Comparison of ENCODE assay signal across 8 cellular contexts in genomic region chr17:64938925-64939474, GRCh38. TPM values are rescaled to one million over a fixed set of nuclear protein-coding genes. Genes with fewer than 3 reads are reported as not detected.
A peak's percentile ranks its signal among the peaks of the same experiment; 100 is the strongest.
DNase-seq lines count a peak whose midpoint lies in the region; ATAC-seq and TF ChIP-seq lines count a peak whose summit lies in the region.

No MANE protein-coding gene starts in this region.

- TF ChIP-seq CTCF in mammary epithelial cell (conservative IDR thresholded peaks at IDR 0.05 in 1 of 2, IDR thresholded peaks at IDR 0.05 in 1 of 2; ENCODE audit: extremely low read depth in 1 of 2, insufficient read depth in 1 of 2, low read depth in 1 of 2, low read length in 2 of 2) (peak; percentile 59 to 69), lower lobe of right lung (IDR thresholded peaks at IDR 0.05) (peak; percentile 70)

- no peaks in the 10 kb centered on the region for H3K9me3 ChIP-seq in CD4-positive, CD25-positive, alpha-beta regulatory T cell (ENCODE audit: control insufficient read depth in 2 of 2, low read length in 2 of 2)
- H3K9me3 ChIP-seq in mammary epithelial cell (replicated peaks; ENCODE audit: insufficient read depth, low read length) (no peaks in the 10 kb centered on the region), lower lobe of right lung (no peaks in the 10 kb centered on the region)

- peaks cover 3% of the 10 kb centered on the region for H3K4me1 ChIP-seq in CD4-positive, CD25-positive, alpha-beta regulatory T cell (ENCODE audit: control insufficient read depth, insufficient read depth, low read length, poor library complexity, severe bottlenecking)
- H3K4me1 ChIP-seq in mammary epithelial cell (ENCODE audit: insufficient read depth, low read length) = no peaks in the 10 kb centered on the region
- no peaks in the 10 kb centered on the region for H3K4me1 ChIP-seq in lower lobe of right lung

- H3K27ac Mint-ChIP-seq in CD4-positive, CD25-positive, alpha-beta regulatory T cell = peak overlapping the region in 1 of 3 donors; percentile 75

- H3K36me3 ChIP-seq in CD4-positive, CD25-positive, alpha-beta regulatory T cell (ENCODE audit: control insufficient read depth, insufficient read depth, low read length) = no peaks in the 10 kb centered on the region
- no peaks in the 10 kb centered on the region for H3K36me3 ChIP-seq in H7 (replicated peaks; ENCODE audit: control insufficient read depth, insufficient read depth, low read length)
- no peaks in the 10 kb centered on the region for H3K36me3 ChIP-seq in mammary epithelial cell (ENCODE audit: insufficient read depth, low read length)
- H3K36me3 ChIP-seq in lower lobe of right lung = no peaks in the 10 kb centered on the region

- WGBS in mammary epithelial cell (ENCODE audit: low coverage, missing lambda C conversion rate) = 79% methylated on average over 11 of the region's 11 CpGs

- peaks cover 0 to 6% (median 2%) of the 10 kb centered on the region in 4 donors for H3K4me1 Mint-ChIP-seq in CD4-positive, CD25-positive, alpha-beta regulatory T cell

- no peaks in the 10 kb centered on the region for H3K27me3 ChIP-seq in CD4-positive, CD25-positive, alpha-beta regulatory T cell (ENCODE audit: control insufficient read depth, insufficient read depth, low read length)
- H3K27me3 ChIP-seq in H7 (ENCODE audit: control insufficient read depth, insufficient read depth, low read length) (no peaks in the 10 kb centered on the region), mammary epithelial cell (ENCODE audit: insufficient read depth, low read length) (peaks cover 5% of the 10 kb centered on the region), lower lobe of right lung (ENCODE audit: low read depth) (no peaks in the 10 kb centered on the region)

- in situ Hi-C loops in mammary epithelial cell (cut with MboI; ENCODE audit: low sequenced_read_pairs in 2 of 2) = loop anchor here in 1 of 2 donors (25.0 kb wide), 1 partner anchor 152 kb away; no protein-coding TSS in a partner anchor

- no peak overlapping the region for H3K4me3 ChIP-seq in CD4-positive, CD25-positive, alpha-beta regulatory T cell (ENCODE audit: low read depth, low read length)
- no peak overlapping the region for H3K4me3 ChIP-seq in H7 (ENCODE audit: insufficient read depth, low read depth, low read length)
- H3K4me3 ChIP-seq in mammary epithelial cell (replicated peaks in 1 of 3; ENCODE audit: insufficient read depth in 1 of 3, low read depth in 2 of 3, low read length in 3 of 3) = no peak overlapping the region
- no peak overlapping the region for H3K4me3 ChIP-seq in lower lobe of right lung

- no peaks in the 10 kb centered on the region for H4K20me1 ChIP-seq in mammary epithelial cell (ENCODE audit: insufficient read depth, low read length)

- no peak overlapping the region for H3K9ac ChIP-seq in mammary epithelial cell (ENCODE audit: insufficient read depth, low read length)

- peaks cover 4% of the 10 kb centered on the region for H3K27me3 Mint-ChIP-seq in CD4-positive, CD25-positive, alpha-beta regulatory T cell

- intact Hi-C loops in mammary epithelial cell (cut with micrococcal nuclease) (loop anchor here (10.0 kb wide), 1 partner anchor 164 kb away; no protein-coding TSS in a partner anchor), lower lobe of right lung (cut with DNase I) (no loop called here)

- no peaks in the 10 kb centered on the region for H3K79me2 ChIP-seq in mammary epithelial cell (ENCODE audit: insufficient read depth, low read length)

- no peak overlapping the region for H3K4me2 ChIP-seq in mammary epithelial cell (ENCODE audit: insufficient read depth, low read depth, low read length)

- no TSS peak for BruUV-seq in mammary epithelial cell (replicated peaks; lab: Mats Ljungman, UMichigan)

- dilution Hi-C loops in mammary epithelial cell (cut with HindIII; ENCODE audit: low sequenced_read_pairs) = no loop called here

- CTCF ChIA-PET in mammary epithelial cell (lab: Charles Lee; ENCODE audit: low non-redundant PET) = no interaction called here

- H2AFZ ChIP-seq in mammary epithelial cell (ENCODE audit: low read depth, low read length) = no peak overlapping the region

- ATAC-seq in CD4-positive, CD25-positive, alpha-beta regulatory T cell (ENCODE audit: low read depth in 2 of 2) = peak in 1 of 2 donors; percentile 42
- ATAC-seq in lower lobe of right lung = peak; percentile 82 to 87
- no peak for ATAC-seq in GM19467 (IDR thresholded peaks at IDR 0.05; ENCODE audit: unreplicated experiment)

- peak in 2 of 3 donors; percentile 20 to 35 for DNase-seq in CD4-positive, CD25-positive, alpha-beta regulatory T cell
- DNase-seq in H7 (peak; percentile 86), T-helper 2 cell (peak in 3 of 5 experiments; percentile 19 to 48 (median 43)), mammary epithelial cell (no peak), lower lobe of right lung (peak; percentile 80), HPDE6-E6E7 (ENCODE audit: extremely low spot score) (no peak)
- DNase-seq in stimulated activated CD8-positive, alpha-beta memory T cell treated with anti-CD3 and anti-CD28 coated beads, Interleukin-7, amount 100 ng/mL, for 1 hour (ENCODE audit: low read depth in 2 of 2) = peak; percentile 16 to 34

- H3K4me3 Mint-ChIP-seq in CD4-positive, CD25-positive, alpha-beta regulatory T cell = peak overlapping the region in 1 of 4 donors; percentile 28

- no peak overlapping the region for H3K27ac ChIP-seq in CD4-positive, CD25-positive, alpha-beta regulatory T cell (ENCODE audit: insufficient read depth, low read length, poor library complexity, severe bottlenecking)
- no peak overlapping the region for H3K27ac ChIP-seq in mammary epithelial cell (ENCODE audit: insufficient read depth, low read depth, low read length)
- H3K27ac ChIP-seq in lower lobe of right lung = no peak overlapping the region

- peaks cover 3% of the 10 kb centered on the region for H3K36me3 Mint-ChIP-seq in CD4-positive, CD25-positive, alpha-beta regulatory T cell

- peaks cover 0 to 2% (median 0%) of the 10 kb centered on the region in 7 donors for H3K9me3 Mint-ChIP-seq in CD4-positive, CD25-positive, alpha-beta regulatory T cell

RNA-seq across cellular contexts. Expression of gene LRRC37A3, which starts 19.7 kb away (rescaled TPM):
- total RNA-seq in CD4-positive, CD25-positive, alpha-beta regulatory T cell = 82.8 TPM
- 1 to 10 TPM in 3 of 4 donors, under 1 TPM in 1; 0.66 to 1.5 (median 1.2) TPM for polyA plus RNA-seq in CD4-positive, CD25-positive, alpha-beta regulatory T cell
- 3.5 and 5.7 TPM in 2 replicates for total RNA-seq in H7 (2014; rRNA removed; shearing (Covaris generic))
- total RNA-seq in mammary epithelial cell = 1 to 10 TPM; 2.7 to 7.7 TPM
- 0.56 TPM for polyA plus RNA-seq in mammary epithelial cell
- polyA minus RNA-seq in mammary epithelial cell = 8.4 TPM
- 10.8 TPM for total RNA-seq in lower lobe of right lung

Comparison
In these comparisons a context has a peak if more than half of its experiments do, and no peak if none do; other contexts are left out.
1. DNase-seq: peak in CD4-positive, CD25-positive, alpha-beta regulatory T cell (2 of 3), H7 (single experiment), T-helper 2 cell (3 of 5), lower lobe of right lung (single experiment) and stimulated activated CD8-positive, alpha-beta memory T cell treated with anti-CD3 and anti-CD28 coated beads, Interleukin-7, amount 100 ng/mL, for 1 hour (2 of 2); none in mammary epithelial cell (single experiment) and HPDE6-E6E7 (single experiment).